Comparison of ENCODE assay signal across 22 cellular contexts in genomic region chr2:98692090-98692991, GRCh38. TPM values are rescaled to one million over a fixed set of nuclear protein-coding genes. Genes with fewer than 3 reads are reported as not detected.
A peak's percentile ranks its signal among the peaks of the same experiment; 100 is the strongest.
DNase-seq lines count a peak whose midpoint lies in the region; ATAC-seq, FAIRE-seq and TF ChIP-seq lines count a peak whose summit lies in the region.
"Had no signal": no experiment of that assay in that cellular context is flagged by ENCODE, and none has a peak within 500 bp of the region (broad histone marks: within the 10 kb centered on the region; RNA-seq: fewer than 3 reads in every experiment).

No MANE protein-coding gene starts in this region.

- peaks cover 25% of the 10 kb centered on the region for H3K4me1 ChIP-seq in CD4-positive, CD25-positive, alpha-beta regulatory T cell (ENCODE audit: control insufficient read depth, insufficient read depth, low read length, poor library complexity, severe bottlenecking)
- H3K4me1 ChIP-seq in kidney (ENCODE audit: control insufficient read depth in 1 of 2, insufficient read depth in 1 of 2, low read depth in 1 of 2, low read length in 2 of 2) (peaks cover 7 to 9% of the 10 kb centered on the region in 2 donors), sigmoid colon (no peaks in the 10 kb centered on the region)

- TF ChIP-seq POLR2A in sigmoid colon (IDR thresholded peaks at IDR 0.05): no peak

- H3K36me3 Mint-ChIP-seq in CD4-positive, CD25-positive, alpha-beta regulatory T cell: peaks cover 20% of the 10 kb centered on the region
- H3K36me3 Mint-ChIP-seq in CD4-positive, alpha-beta T cell (ENCODE audit: low read depth): peaks cover 61% of the 10 kb centered on the region
- H3K36me3 Mint-ChIP-seq in activated T-helper 1 cell treated with anti-CD3 and anti-CD28 coated beads, Interleukin-12 subunit alpha, Interleukin-12 subunit beta, Interleukin-2, Interleukin-4 antibody, amounts not matched to agents 30 ng/mL and 10 ng/mL and 1 ng/mL, durations not matched to agents 14 hours and 24 hours and 36 hours (ENCODE audit: low read depth): peaks cover 26% of the 10 kb centered on the region
- peaks cover 3 to 4% (median 4%) of the 10 kb centered on the region in 3 donors for H3K36me3 Mint-ChIP-seq in immature natural killer cell
- H3K36me3 Mint-ChIP-seq: WTC11 had no signal

- no peak for TF ChIP-seq CTCF in CD4-positive, alpha-beta T cell (IDR thresholded peaks at IDR 0.05)
- no peak for TF ChIP-seq CTCF in kidney (IDR thresholded peaks at IDR 0.05; ENCODE audit: borderline replicate concordance, extremely low read depth, insufficient read depth)
- no peak for TF ChIP-seq CTCF in sigmoid colon (IDR thresholded peaks at IDR 0.05)

- peaks cover 17 to 89% (median 67%) of the 10 kb centered on the region in 4 donors for H3K4me1 Mint-ChIP-seq in CD4-positive, CD25-positive, alpha-beta regulatory T cell
- H3K4me1 Mint-ChIP-seq in CD4-positive, alpha-beta T cell (ENCODE audit: low read depth): peaks cover 92% of the 10 kb centered on the region
- peaks cover 81% of the 10 kb centered on the region for H3K4me1 Mint-ChIP-seq in activated T-helper 1 cell treated with anti-CD3 and anti-CD28 coated beads, Interleukin-12 subunit alpha, Interleukin-12 subunit beta, Interleukin-2, Interleukin-4 antibody, amounts not matched to agents 30 ng/mL and 10 ng/mL and 1 ng/mL, durations not matched to agents 14 hours and 24 hours and 36 hours (ENCODE audit: low read depth)
- peaks cover 64 to 86% of the 10 kb centered on the region in 2 donors for H3K4me1 Mint-ChIP-seq in immature natural killer cell

- ATAC-seq in CD4-positive, CD25-positive, alpha-beta regulatory T cell (ENCODE audit: low read depth in 2 of 2): no peak
- ATAC-seq in CD4-positive, alpha-beta T cell (ENCODE audit: poor library complexity): peak; percentile 28
- ATAC-seq in HG03196 (IDR thresholded peaks at IDR 0.05; ENCODE audit: unreplicated experiment): no peak
- ATAC-seq: WTC11 had no signal

- H3K36me3 ChIP-seq in CD4-positive, CD25-positive, alpha-beta regulatory T cell (ENCODE audit: control insufficient read depth, insufficient read depth, low read length): no peaks in the 10 kb centered on the region
- H3K36me3 ChIP-seq in kidney (ENCODE audit: control insufficient read depth in 1 of 2, insufficient read depth in 2 of 2, low read length in 2 of 2) (no peaks in the 10 kb centered on the region), sigmoid colon (no peaks in the 10 kb centered on the region)

- H3K27me3 Mint-ChIP-seq in CD4-positive, CD25-positive, alpha-beta regulatory T cell: no peaks in the 10 kb centered on the region
- H3K27me3 Mint-ChIP-seq in CD4-positive, alpha-beta T cell: no peaks in the 10 kb centered on the region
- H3K27me3 Mint-ChIP-seq in activated T-helper 1 cell treated with anti-CD3 and anti-CD28 coated beads, Interleukin-12 subunit alpha, Interleukin-12 subunit beta, Interleukin-2, Interleukin-4 antibody, amounts not matched to agents 30 ng/mL and 10 ng/mL and 1 ng/mL, durations not matched to agents 14 hours and 24 hours and 36 hours (ENCODE audit: insufficient read depth): no peaks in the 10 kb centered on the region
- no peaks in the 10 kb centered on the region for H3K27me3 Mint-ChIP-seq in immature natural killer cell (ENCODE audit: low read depth in 3 of 3)

- CTCF ChIA-PET in CD4-positive, alpha-beta T cell (lab: Charles Lee): interaction anchor here (0.6 to 2.1 kb wide), 9 partner anchors 9 to 79 kb away, joined by 3 to 10 read pairs (median 3); partner anchors contain the start of gene MGAT4A

- no peak for TF ChIP-seq EP300 in sigmoid colon (IDR thresholded peaks at IDR 0.05)

- intact Hi-C loops in CD4-positive, alpha-beta T cell (cut with DNase I, micrococcal nuclease): loop anchor here in 1 of 2 experiments (2.0 to 5.0 kb wide), 3 partner anchors 18 to 36 kb away; no protein-coding TSS in a partner anchor
- intact Hi-C loops in activated T-helper 1 cell treated with anti-CD3 and anti-CD28 coated beads, Interleukin-12 subunit alpha, Interleukin-12 subunit beta, Interleukin-2, Interleukin-4 antibody, amounts not matched to agents 30 ng/mL and 10 ng/mL and 1 ng/mL, durations not matched to agents 14 hours and 24 hours and 36 hours (cut with micrococcal nuclease): loop anchor here (1.0 to 2.0 kb wide), 4 partner anchors 20 to 76 kb away; no protein-coding TSS in a partner anchor
- intact Hi-C loops in kidney (cut with DNase I): no loop called here
- intact Hi-C loops in sigmoid colon (cut with DNase I): no loop called here

- H3K27me3 ChIP-seq in CD4-positive, CD25-positive, alpha-beta regulatory T cell (ENCODE audit: control insufficient read depth, insufficient read depth, low read length): no peaks in the 10 kb centered on the region
- no peaks in the 10 kb centered on the region for H3K27me3 ChIP-seq in CD4-positive, alpha-beta T cell (ENCODE audit: control insufficient read depth, insufficient read depth, low read length)
- no peaks in the 10 kb centered on the region for H3K27me3 ChIP-seq in sigmoid colon
- H3K27me3 ChIP-seq: body of pancreas had no signal

- no peak for FAIRE-seq in kidney (lab: Jason Lieb, UNC)

- POLR2A ChIA-PET in CD4-positive, alpha-beta T cell (lab: Charles Lee): interaction anchor here (0.5 to 3.5 kb wide), 13 partner anchors 12 to 79 kb away, joined by 3 to 19 read pairs (median 3); partner anchors contain the start of gene MGAT4A

- H3K27ac ChIP-seq in CD4-positive, CD25-positive, alpha-beta regulatory T cell (ENCODE audit: insufficient read depth, low read length, poor library complexity, severe bottlenecking): no peak overlapping the region
- H3K27ac ChIP-seq in CD4-positive, alpha-beta T cell (ENCODE audit: low read depth, low read length): no peak overlapping the region
- H3K27ac ChIP-seq in kidney (ENCODE audit: low read depth in 2 of 2, low read length in 2 of 2) (no peak overlapping the region), sigmoid colon (no peak overlapping the region)
- H3K27ac ChIP-seq: body of pancreas, SK-N-MC had no signal

- no peak overlapping the region for H3K9ac ChIP-seq in kidney (ENCODE audit: low read length in 2 of 2)

- 85 to 87% methylated on average over 6 of the region's 6 CpGs for WGBS in sigmoid colon, 2 donors

- no peaks in the 10 kb centered on the region for H3K9me3 ChIP-seq in CD4-positive, CD25-positive, alpha-beta regulatory T cell (ENCODE audit: control insufficient read depth in 2 of 2, low read length in 2 of 2)
- no peaks in the 10 kb centered on the region for H3K9me3 ChIP-seq in CD4-positive, alpha-beta T cell (ENCODE audit: control insufficient read depth, low read length)
- H3K9me3 ChIP-seq in kidney (ENCODE audit: control insufficient read depth in 1 of 2, low read length in 2 of 2) (no peaks in the 10 kb centered on the region), sigmoid colon (no peaks in the 10 kb centered on the region)
- H3K9me3 ChIP-seq: body of pancreas had no signal

- H3K4me3 Mint-ChIP-seq in CD4-positive, CD25-positive, alpha-beta regulatory T cell: peak overlapping the region in 3 of 4 donors; percentile 23 to 68 (median 24)
- peak overlapping the region; percentile 32 for H3K4me3 Mint-ChIP-seq in CD4-positive, alpha-beta T cell
- peak overlapping the region; percentile 54 for H3K4me3 Mint-ChIP-seq in activated T-helper 1 cell treated with anti-CD3 and anti-CD28 coated beads, Interleukin-12 subunit alpha, Interleukin-12 subunit beta, Interleukin-2, Interleukin-4 antibody, amounts not matched to agents 30 ng/mL and 10 ng/mL and 1 ng/mL, durations not matched to agents 14 hours and 24 hours and 36 hours
- peak overlapping the region in 2 of 5 donors; percentile 1 to 5 for H3K4me3 Mint-ChIP-seq in immature natural killer cell
- H3K4me3 Mint-ChIP-seq: WTC11 had no signal

- peak overlapping the region; percentile 13 to 92 (median 71) for H3K27ac Mint-ChIP-seq in CD4-positive, CD25-positive, alpha-beta regulatory T cell
- H3K27ac Mint-ChIP-seq in CD4-positive, alpha-beta T cell: peak overlapping the region; percentile 75
- H3K27ac Mint-ChIP-seq in activated T-helper 1 cell treated with anti-CD3 and anti-CD28 coated beads, Interleukin-12 subunit alpha, Interleukin-12 subunit beta, Interleukin-2, Interleukin-4 antibody, amounts not matched to agents 30 ng/mL and 10 ng/mL and 1 ng/mL, durations not matched to agents 14 hours and 24 hours and 36 hours: peak overlapping the region; percentile 81
- peak overlapping the region; percentile 25 to 70 (median 54) for H3K27ac Mint-ChIP-seq in immature natural killer cell
- H3K27ac Mint-ChIP-seq: WTC11 had no signal

- no peaks in the 10 kb centered on the region for H3K9me3 Mint-ChIP-seq in CD4-positive, CD25-positive, alpha-beta regulatory T cell
- no peaks in the 10 kb centered on the region for H3K9me3 Mint-ChIP-seq in CD4-positive, alpha-beta T cell
- peaks cover 4% of the 10 kb centered on the region for H3K9me3 Mint-ChIP-seq in activated T-helper 1 cell treated with anti-CD3 and anti-CD28 coated beads, Interleukin-12 subunit alpha, Interleukin-12 subunit beta, Interleukin-2, Interleukin-4 antibody, amounts not matched to agents 30 ng/mL and 10 ng/mL and 1 ng/mL, durations not matched to agents 14 hours and 24 hours and 36 hours
- H3K9me3 Mint-ChIP-seq in immature natural killer cell: no peaks in the 10 kb centered on the region
- H3K9me3 Mint-ChIP-seq: WTC11 had no signal

- no peak for DNase-seq in CD4-positive, CD25-positive, alpha-beta regulatory T cell
- no peak for DNase-seq in CD4-positive, alpha-beta T cell
- DNase-seq in activated T-helper 1 cell treated with anti-CD3 and anti-CD28 coated beads, Interleukin-12 subunit alpha, Interleukin-12 subunit beta, Interleukin-2, Interleukin-4 antibody, amounts not matched to agents 30 ng/mL and 10 ng/mL and 1 ng/mL, durations not matched to agents 14 hours and 24 hours and 36 hours (ENCODE audit: low spot score): no peak
- DNase-seq in immature natural killer cell (no peak), retina (no peak), kidney (no peak), sigmoid colon (no peak)
- DNase-seq: activated CD8-positive, alpha-beta memory T cell treated with anti-CD3 and anti-CD28 coated beads, Interleukin-2, amount 50 U/mL, for 4 hours; body of pancreas; KG1; NCI-H1694; NCI-H2171 treated with DMSO at 0.1 percent for 48 hours; NCI-H526; occipital lobe; RPMI8226; stimulated activated CD4-positive, alpha-beta T cell treated with anti-CD3 and anti-CD28 coated beads, Interleukin-2, amount 100 ng/mL, for 48 hours; T-helper 9 cell; trophoblast cell had no signal

- peak overlapping the region; percentile 14 for H3K4me3 ChIP-seq in CD4-positive, CD25-positive, alpha-beta regulatory T cell (ENCODE audit: low read depth, low read length)
- H3K4me3 ChIP-seq in kidney (ENCODE audit: low read length in 2 of 2): peak overlapping the region in 1 of 2 donors; percentile 29
- H3K4me3 ChIP-seq in sigmoid colon: no peak overlapping the region
- H3K4me3 ChIP-seq: body of pancreas, SK-N-MC, smooth muscle cell had no signal

RNA-seq across cellular contexts. Expression of gene MGAT4A, which starts 38.6 kb away (rescaled TPM):
- 105 TPM for total RNA-seq in CD4-positive, CD25-positive, alpha-beta regulatory T cell
- 100 to 1,000 TPM; 101 to 143 (median 129) TPM for polyA plus RNA-seq in CD4-positive, CD25-positive, alpha-beta regulatory T cell
- total RNA-seq in CD4-positive, alpha-beta T cell: 100 to 1,000 TPM; 200 to 204 TPM
- 47.0 and 49.7 TPM in 2 replicates for total RNA-seq in activated T-helper 1 cell treated with anti-CD3 and anti-CD28 coated beads, Interleukin-12 subunit alpha, Interleukin-12 subunit beta, Interleukin-2, Interleukin-4 antibody, amounts not matched to agents 30 ng/mL and 10 ng/mL and 1 ng/mL, durations not matched to agents 14 hours and 24 hours and 36 hours
- polyA plus RNA-seq in immature natural killer cell: 100 to 1,000 TPM; 113 to 155 (median 128) TPM
- total RNA-seq in kidney: 101 TPM
- 23.5 TPM for polyA plus RNA-seq in kidney (ENCODE audit: insufficient read depth, low read depth, low replicate concordance)
- 10 to 100 TPM in 3 of 4 donors, 1 to 10 TPM in 1; 9.5 to 28.2 (median 16.9) TPM for total RNA-seq in sigmoid colon
- polyA plus RNA-seq in sigmoid colon: 10 to 100 TPM; 16.8 to 28.2 (median 24.5) TPM
